ENCODE assay signal across 10 cellular contexts in genomic region chr12:93740721-93741120, GRCh38.
A peak's percentile ranks its signal among the peaks of the same experiment; 100 is the strongest.
DNase-seq lines count a peak whose midpoint lies in the region; ATAC-seq, FAIRE-seq and TF ChIP-seq lines count a peak whose summit lies in the region.
"Had no signal": no experiment of that assay in that cellular context is flagged by ENCODE, and none has a peak within 500 bp of the region (broad histone marks: within the 10 kb centered on the region; RNA-seq: fewer than 3 reads in every experiment).

No MANE protein-coding gene starts in this region.

- 40% methylated on average over 3 of the region's 3 CpGs for WGBS in GM12878 (ENCODE audit: insufficient coverage, insufficient replicate concordance, low lambda C conversion rate, missing lambda C conversion rate)
- WGBS in aorta, 2 donors: 36 to 42% methylated on average over 3 of the region's 3 CpGs

- no peak overlapping the region for H3K27ac Mint-ChIP-seq in stimulated activated naive CD8-positive, alpha-beta T cell treated with anti-CD3 and anti-CD28 coated beads, Interleukin-15, Interleukin-2, amounts not matched to agents 100 ng/mL and 50 ng/mL, for 24 hours
- H3K27ac Mint-ChIP-seq in stimulated activated naive CD8-positive, alpha-beta T cell treated with anti-CD3 and anti-CD28 coated beads, Interleukin-15, amount 100 ng/mL, for 72 hours: no peak overlapping the region

- no peak for FAIRE-seq in GM12878 (lab: Jason Lieb, UNC)

- H4K20me1 ChIP-seq in GM12878 (ENCODE audit: control insufficient read depth, insufficient read depth): no peaks in the 10 kb centered on the region

- H3K4me1 ChIP-seq in GM12878 (ENCODE audit: control insufficient read depth, insufficient read depth, low read length): no peaks in the 10 kb centered on the region
- peaks cover 13% of the 10 kb centered on the region for H3K4me1 ChIP-seq in mucosa of stomach (ENCODE audit: control insufficient read depth, insufficient read depth, low read length)
- H3K4me1 ChIP-seq in aorta (ENCODE audit: control insufficient read depth in 1 of 2, insufficient read depth in 2 of 2, low read length in 2 of 2): peaks cover 4 to 6% of the 10 kb centered on the region in 2 donors

- SMC1A ChIA-PET in GM12878 (lab: Charles Lee; ENCODE audit: uncharacterized antibody, unreplicated experiment): interaction anchor here (0.8 to 3.0 kb wide), 7 partner anchors 10 to 171 kb away, joined by 3 to 14 read pairs (median 4); no protein-coding TSS in a partner anchor

- BruUV-seq in GM12878 (replicated peaks; lab: Mats Ljungman, UMichigan): no TSS peak

- peak overlapping the region; percentile 81 for H3K4me3 Mint-ChIP-seq in stimulated activated naive CD8-positive, alpha-beta T cell treated with anti-CD3 and anti-CD28 coated beads, Interleukin-15, Interleukin-2, amounts not matched to agents 100 ng/mL and 50 ng/mL, for 24 hours
- peak overlapping the region in 1 of 2 donors; percentile 5 for H3K4me3 Mint-ChIP-seq in stimulated activated naive CD8-positive, alpha-beta T cell treated with anti-CD3 and anti-CD28 coated beads, Interleukin-15, amount 100 ng/mL, for 72 hours

- H3K27me3 ChIP-seq in GM12878 (replicated peaks in 1 of 2; ENCODE audit: control insufficient read depth in 2 of 2, insufficient read depth in 2 of 2, low read length in 1 of 2): no peaks in the 10 kb centered on the region
- H3K27me3 ChIP-seq in mucosa of stomach (ENCODE audit: control insufficient read depth, insufficient read depth, low read length): no peaks in the 10 kb centered on the region
- no peaks in the 10 kb centered on the region for H3K27me3 ChIP-seq in aorta (ENCODE audit: control insufficient read depth in 1 of 2, insufficient read depth in 2 of 2, low read length in 1 of 2)

- no peaks in the 10 kb centered on the region for H3K79me2 ChIP-seq in GM12878 (ENCODE audit: control insufficient read depth, insufficient read depth, low read length)

- intact Hi-C loops in GM12878 (cut with micrococcal nuclease; ENCODE audit: unreplicated experiment) (no loop called here), aorta (cut with DNase I) (loop anchor here in 1 of 2 donors (5.0 kb wide), 1 partner anchor 63 kb away; the partner anchor contains the start of gene CRADD)

- no peak overlapping the region for H3K4me3 ChIP-seq in GM12878
- no peak overlapping the region for H3K4me3 ChIP-seq in mucosa of stomach (ENCODE audit: low read length)
- H3K4me3 ChIP-seq in aorta (ENCODE audit: low read length in 2 of 2): peak overlapping the region; percentile 14 to 95

- H3K9ac ChIP-seq in GM12878 (ENCODE audit: control insufficient read depth, insufficient read depth, low read length): no peak overlapping the region
- peak overlapping the region; percentile 84 for H3K9ac ChIP-seq in mucosa of stomach (ENCODE audit: low read length)

- CTCF ChIA-PET in GM12878 (lab: Yijun Ruan, JAX): interaction anchor here (1.4 to 2.6 kb wide), 3 partner anchors 172 to 361 kb away, joined by 7 to 20 read pairs (median 13); no protein-coding TSS in a partner anchor

- peak overlapping the region; percentile 92 for H3K4me2 ChIP-seq in GM12878 (ENCODE audit: control insufficient read depth, insufficient read depth)

- no peak for TF ChIP-seq RAD21 in GM12878 (IDR thresholded peaks at IDR 0.05; ENCODE audit: insufficient read depth, low read depth, low read length)

- no peak for TF ChIP-seq POLR2A in GM12878 (IDR thresholded peaks at IDR 0.05; ENCODE audit: low read depth, low read length)

- TF ChIP-seq CTCF in GM12878 (IDR thresholded peaks at IDR 0.05 in 2 of 3, conservative IDR thresholded peaks at IDR 0.05 in 1 of 3; ENCODE audit: control insufficient read depth in 2 of 3, extremely low read depth in 1 of 3, insufficient read depth in 1 of 3, low read depth in 3 of 3, low read length in 3 of 3): no peak

- RAD21 ChIA-PET in GM12878 (lab: Charles Lee; ENCODE audit: unreplicated experiment): interaction anchor here (2.1 to 2.6 kb wide), 2 partner anchors 172 to 238 kb away, joined by 6 to 16 read pairs; no protein-coding TSS in a partner anchor

- no peak for ATAC-seq in stimulated activated naive CD8-positive, alpha-beta T cell treated with anti-CD3 and anti-CD28 coated beads, Interleukin-15, amount 100 ng/mL, for 72 hours
- ATAC-seq in GM12878: no peak
- ATAC-seq in aorta (ENCODE audit: low FRiP score): no peak
- ATAC-seq in HG03045 (IDR thresholded peaks at IDR 0.05; ENCODE audit: unreplicated experiment): no peak
- ATAC-seq: left colon had no signal

- POLR2A ChIA-PET in GM12878 (lab: Charles Lee): interaction anchor here (0.5 kb wide), 1 partner anchor 240 kb away, joined by 3 read pairs; no protein-coding TSS in a partner anchor

- no peaks in the 10 kb centered on the region for H3K36me3 Mint-ChIP-seq in stimulated activated naive CD8-positive, alpha-beta T cell treated with anti-CD3 and anti-CD28 coated beads, Interleukin-15, Interleukin-2, amounts not matched to agents 100 ng/mL and 50 ng/mL, for 24 hours (ENCODE audit: low read depth)

- no peak overlapping the region for H3K27ac ChIP-seq in GM12878 (ENCODE audit: control insufficient read depth, insufficient read depth)
- H3K27ac ChIP-seq in aorta (ENCODE audit: low read depth in 1 of 2, low read length in 2 of 2): peak overlapping the region in 1 of 2 donors; percentile 28

- no peak for TF ChIP-seq EP300 in GM12878 (IDR thresholded peaks at IDR 0.05; ENCODE audit: borderline replicate concordance in 1 of 2, control insufficient read depth in 1 of 2, low read depth in 2 of 2, low read length in 2 of 2)

- no peak for DNase-seq in stimulated activated naive CD8-positive, alpha-beta T cell treated with anti-CD3 and anti-CD28 coated beads, Interleukin-15, amount 100 ng/mL, for 72 hours
- no peak for DNase-seq in GM12878 (ENCODE audit: low read depth, low spot score)
- no peak for DNase-seq in aorta
- DNase-seq in hippocampal formation (lab: John Stamatoyannopoulos, UW): no peak
- DNase-seq in DMS53 treated with DMSO at 0.1 percent for 48 hours (lab: John Stamatoyannopoulos, UW; ENCODE audit: unreplicated experiment): no peak
- DNase-seq: amygdala, left colon had no signal

- H3K9me3 ChIP-seq in GM12878 (replicated peaks; ENCODE audit: control insufficient read depth, insufficient read depth, low read length) (no peaks in the 10 kb centered on the region; the same call in 2 of the 3 replicates), mucosa of stomach (ENCODE audit: control insufficient read depth, low read length) (no peaks in the 10 kb centered on the region), aorta (ENCODE audit: control insufficient read depth, low read length) (no peaks in the 10 kb centered on the region)

- peak overlapping the region; percentile 79 for H2AFZ ChIP-seq in GM12878 (ENCODE audit: control insufficient read depth, low read depth, low read length)

- in situ Hi-C loops in GM12878 (cut with MboI): loop anchor here (5.0 kb wide), 1 partner anchor 173 kb away; no protein-coding TSS in a partner anchor

- no peaks in the 10 kb centered on the region for H3K9me3 Mint-ChIP-seq in stimulated activated naive CD8-positive, alpha-beta T cell treated with anti-CD3 and anti-CD28 coated beads, Interleukin-15, Interleukin-2, amounts not matched to agents 100 ng/mL and 50 ng/mL, for 24 hours
- no peaks in the 10 kb centered on the region for H3K9me3 Mint-ChIP-seq in stimulated activated naive CD8-positive, alpha-beta T cell treated with anti-CD3 and anti-CD28 coated beads, Interleukin-15, amount 100 ng/mL, for 72 hours

- peaks cover 40% of the 10 kb centered on the region for H3K4me1 Mint-ChIP-seq in stimulated activated naive CD8-positive, alpha-beta T cell treated with anti-CD3 and anti-CD28 coated beads, Interleukin-15, Interleukin-2, amounts not matched to agents 100 ng/mL and 50 ng/mL, for 24 hours (ENCODE audit: low read depth)
- H3K4me1 Mint-ChIP-seq in stimulated activated naive CD8-positive, alpha-beta T cell treated with anti-CD3 and anti-CD28 coated beads, Interleukin-15, amount 100 ng/mL, for 72 hours: peaks cover 54% of the 10 kb centered on the region

- no peaks in the 10 kb centered on the region for H3K36me3 ChIP-seq in GM12878 (ENCODE audit: control insufficient read depth in 2 of 2, insufficient read depth in 2 of 2, low read length in 1 of 2)
- H3K36me3 ChIP-seq in mucosa of stomach (ENCODE audit: control insufficient read depth, insufficient read depth, low read length): no peaks in the 10 kb centered on the region
- H3K36me3 ChIP-seq in aorta (ENCODE audit: control insufficient read depth in 1 of 2, insufficient read depth in 2 of 2, low read length in 1 of 2): no peaks in the 10 kb centered on the region

- no peaks in the 10 kb centered on the region for H3K27me3 Mint-ChIP-seq in stimulated activated naive CD8-positive, alpha-beta T cell treated with anti-CD3 and anti-CD28 coated beads, Interleukin-15, Interleukin-2, amounts not matched to agents 100 ng/mL and 50 ng/mL, for 24 hours
- no peaks in the 10 kb centered on the region for H3K27me3 Mint-ChIP-seq in stimulated activated naive CD8-positive, alpha-beta T cell treated with anti-CD3 and anti-CD28 coated beads, Interleukin-15, amount 100 ng/mL, for 72 hours

TF ChIP-seq in GM12878, 131 proteins besides CTCF, POLR2A, EP300 and RAD21 (continues in another document):
- TF ChIP-seq, protein P1, sequence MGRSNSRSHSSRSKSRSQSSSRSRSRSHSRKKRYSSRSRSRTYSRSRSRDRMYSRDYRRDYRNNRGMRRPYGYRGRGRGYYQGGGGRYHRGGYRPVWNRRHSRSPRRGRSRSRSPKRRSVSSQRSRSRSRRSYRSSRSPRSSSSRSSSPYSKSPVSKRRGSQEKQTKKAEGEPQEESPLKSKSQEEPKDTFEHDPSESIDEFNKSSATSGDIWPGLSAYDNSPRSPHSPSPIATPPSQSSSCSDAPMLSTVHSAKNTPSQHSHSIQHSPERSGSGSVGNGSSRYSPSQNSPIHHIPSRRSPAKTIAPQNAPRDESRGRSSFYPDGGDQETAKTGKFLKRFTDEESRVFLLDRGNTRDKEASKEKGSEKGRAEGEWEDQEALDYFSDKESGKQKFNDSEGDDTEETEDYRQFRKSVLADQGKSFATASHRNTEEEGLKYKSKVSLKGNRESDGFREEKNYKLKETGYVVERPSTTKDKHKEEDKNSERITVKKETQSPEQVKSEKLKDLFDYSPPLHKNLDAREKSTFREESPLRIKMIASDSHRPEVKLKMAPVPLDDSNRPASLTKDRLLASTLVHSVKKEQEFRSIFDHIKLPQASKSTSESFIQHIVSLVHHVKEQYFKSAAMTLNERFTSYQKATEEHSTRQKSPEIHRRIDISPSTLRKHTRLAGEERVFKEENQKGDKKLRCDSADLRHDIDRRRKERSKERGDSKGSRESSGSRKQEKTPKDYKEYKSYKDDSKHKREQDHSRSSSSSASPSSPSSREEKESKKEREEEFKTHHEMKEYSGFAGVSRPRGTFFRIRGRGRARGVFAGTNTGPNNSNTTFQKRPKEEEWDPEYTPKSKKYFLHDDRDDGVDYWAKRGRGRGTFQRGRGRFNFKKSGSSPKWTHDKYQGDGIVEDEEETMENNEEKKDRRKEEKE (IDR thresholded peaks at IDR 0.05): no peak
- TF ChIP-seq EGR1 (IDR thresholded peaks at IDR 0.05; ENCODE audit: borderline replicate concordance in 1 of 2, low read depth in 2 of 2, low read length in 2 of 2) (no peak), ATF7 (IDR thresholded peaks at IDR 0.05; ENCODE audit: low read depth) (no peak)

Comparison
In these comparisons a context has a peak if more than half of its experiments do, and no peak if none do; other contexts are left out.
1. H3K4me3 ChIP-seq: peak in aorta (2 of 2); none in GM12878 (single experiment) and mucosa of stomach (single experiment).